2 cellular contexts compared by ENCODE assay signal in genomic region chr19:10317045-10317856, GRCh38.
A peak's percentile ranks its signal among the peaks of the same experiment; 100 is the strongest.
TF ChIP-seq lines count a peak whose summit lies in the region.

No MANE protein-coding gene starts in this region.

TF ChIP-seq in HEK293, 187 proteins besides CTCF, POLR2A, EP300 and RAD21:
- 0 out of 2 replicates have a peak, but pooled peaks have one; percentile 14 for TF ChIP-seq IKZF3 (tag by site-specific recombination; IDR thresholded peaks at IDR 0.05)
- no peak for TF ChIP-seq ZNF350 (tag by site-specific recombination; IDR thresholded peaks at IDR 0.05)
- TF ChIP-seq ZNF664 (tag by site-specific recombination; IDR thresholded peaks at IDR 0.05) = no peak
- no peak for TF ChIP-seq ZNF292 (tag by site-specific recombination; IDR thresholded peaks at IDR 0.05; ENCODE audit: borderline replicate concordance, low read depth)
- TF ChIP-seq, protein P1, sequence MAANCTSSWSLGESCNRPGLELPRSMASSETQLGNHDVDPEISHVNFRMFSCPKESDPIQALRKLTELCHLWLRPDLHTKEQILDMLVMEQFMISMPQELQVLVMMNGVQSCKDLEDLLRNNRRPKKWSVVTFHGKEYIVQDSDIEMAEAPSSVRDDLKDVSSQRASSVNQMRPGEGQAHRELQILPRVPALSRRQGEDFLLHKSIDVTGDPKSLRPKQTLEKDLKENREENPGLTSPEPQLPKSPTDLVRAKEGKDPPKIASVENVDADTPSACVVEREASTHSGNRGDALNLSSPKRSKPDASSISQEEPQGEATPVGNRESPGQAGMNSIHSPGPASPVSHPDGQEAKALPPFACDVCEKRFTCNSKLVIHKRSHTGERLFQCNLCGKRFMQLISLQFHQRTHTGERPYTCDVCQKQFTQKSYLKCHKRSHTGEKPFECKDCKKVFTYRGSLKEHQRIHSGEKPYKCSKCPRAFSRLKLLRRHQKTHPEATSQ (tag by site-specific recombination; IDR thresholded peaks at IDR 0.05) = no peak
- no peak for TF ChIP-seq ZNF843 (tag by site-specific recombination; IDR thresholded peaks at IDR 0.05)

TF ChIP-seq in K562, 482 proteins besides CTCF, POLR2A, EP300 and RAD21:
- TF ChIP-seq PREB (CRISPR knock-in tag; IDR thresholded peaks at IDR 0.05) (no peak), ZBTB7A (IDR thresholded peaks at IDR 0.05; ENCODE audit: borderline replicate concordance, control insufficient read depth, low read depth, low read length) (peak; percentile 19; the same call in 1 of the 2 replicates), HMGN3 (IDR thresholded peaks at IDR 0.05; ENCODE audit: borderline replicate concordance, extremely low read depth, insufficient read length, low read depth, low read length) (no peak), ZNF589 (CRISPR knock-in tag; IDR thresholded peaks at IDR 0.05; ENCODE audit: low read depth) (no peak), GTF2B (IDR thresholded peaks at IDR 0.05; ENCODE audit: extremely low read depth, insufficient read length) (no peak), ZSCAN29 (IDR thresholded peaks at IDR 0.05) (no peak), ZBED1 (IDR thresholded peaks at IDR 0.05) (no peak), ELF1 (tag; IDR thresholded peaks at IDR 0.05) (no peak), HMG20B (CRISPR knock-in tag; IDR thresholded peaks at IDR 0.05) (no peak), CCNT2 (IDR thresholded peaks at IDR 0.05; ENCODE audit: borderline replicate concordance, extremely low read depth, insufficient read length, low read depth, low read length) (no peak), CBX2 (IDR thresholded peaks at IDR 0.05; ENCODE audit: insufficient read depth, low read length, poor library complexity, severe bottlenecking) (no peak)
- TF ChIP-seq, protein P2, sequence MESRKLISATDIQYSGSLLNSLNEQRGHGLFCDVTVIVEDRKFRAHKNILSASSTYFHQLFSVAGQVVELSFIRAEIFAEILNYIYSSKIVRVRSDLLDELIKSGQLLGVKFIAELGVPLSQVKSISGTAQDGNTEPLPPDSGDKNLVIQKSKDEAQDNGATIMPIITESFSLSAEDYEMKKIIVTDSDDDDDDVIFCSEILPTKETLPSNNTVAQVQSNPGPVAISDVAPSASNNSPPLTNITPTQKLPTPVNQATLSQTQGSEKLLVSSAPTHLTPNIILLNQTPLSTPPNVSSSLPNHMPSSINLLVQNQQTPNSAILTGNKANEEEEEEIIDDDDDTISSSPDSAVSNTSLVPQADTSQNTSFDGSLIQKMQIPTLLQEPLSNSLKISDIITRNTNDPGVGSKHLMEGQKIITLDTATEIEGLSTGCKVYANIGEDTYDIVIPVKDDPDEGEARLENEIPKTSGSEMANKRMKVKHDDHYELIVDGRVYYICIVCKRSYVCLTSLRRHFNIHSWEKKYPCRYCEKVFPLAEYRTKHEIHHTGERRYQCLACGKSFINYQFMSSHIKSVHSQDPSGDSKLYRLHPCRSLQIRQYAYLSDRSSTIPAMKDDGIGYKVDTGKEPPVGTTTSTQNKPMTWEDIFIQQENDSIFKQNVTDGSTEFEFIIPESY (CRISPR knock-in tag; IDR thresholded peaks at IDR 0.05) = 0 out of 2 replicates have a peak, but pooled peaks have one; percentile 32
